11 cellular contexts compared by ENCODE assay signal in genomic region chr2:240134466-240134865, GRCh38. TPM values are rescaled to one million over a fixed set of nuclear protein-coding genes. Genes with fewer than 3 reads are reported as not detected.
DNase-seq lines count a peak whose midpoint lies in the region; FAIRE-seq and TF ChIP-seq lines count a peak whose summit lies in the region.
"Had no signal": no experiment of that assay in that cellular context is flagged by ENCODE, and none has a peak within 500 bp of the region (broad histone marks: within the 10 kb centered on the region; RNA-seq: fewer than 3 reads in every experiment).

No MANE protein-coding gene starts in this region.

- no peak for FAIRE-seq in astrocyte (lab: Jason Lieb, UNC)

- H3K4me3 ChIP-seq in AG09309 (ENCODE audit: control insufficient read depth, low read depth, low read length), result peak overlapping the region; percentile 58
- H3K4me3 ChIP-seq in HUES48 (ENCODE audit: low read depth, low read length), result peak overlapping the region; percentile 94
- no peak overlapping the region for H3K4me3 ChIP-seq in astrocyte (ENCODE audit: insufficient read depth, low read depth, low read length)
- H3K4me3 ChIP-seq in muscle layer of duodenum (ENCODE audit: low read depth in 1 of 2, low read length in 2 of 2), result peak overlapping the region; percentile 93 to 94
- H3K4me3 ChIP-seq in SJCRH30, result no peak overlapping the region

- no peak for TF ChIP-seq CTCF in AG09309 (IDR thresholded peaks at IDR 0.05; ENCODE audit: control insufficient read depth, insufficient read depth, low read depth, low read length, missing control alignments)
- TF ChIP-seq CTCF in astrocyte (IDR thresholded peaks at IDR 0.05; ENCODE audit: insufficient read depth, low read depth, low read length), result no peak

- peaks cover 38% of the 10 kb centered on the region for H4K20me1 ChIP-seq in astrocyte (ENCODE audit: insufficient read depth, low read length)

- H2AFZ ChIP-seq in astrocyte (ENCODE audit: low read depth, low read length), result no peak overlapping the region

- H3K9ac ChIP-seq in HUES48 (ENCODE audit: low read depth, low read length) (no peak overlapping the region), astrocyte (ENCODE audit: low read length) (peak overlapping the region; percentile 96)

- H3K27me3 Mint-ChIP-seq in astrocyte (ENCODE audit: low read depth, unreplicated experiment), result peaks cover 7% of the 10 kb centered on the region

- peaks cover 37% of the 10 kb centered on the region for H3K79me2 ChIP-seq in astrocyte (ENCODE audit: insufficient read depth, low read length)

- H3K36me3 ChIP-seq in HUES48 (ENCODE audit: control insufficient read depth, insufficient read depth, low read length) (peaks cover 44% of the 10 kb centered on the region), astrocyte (ENCODE audit: insufficient read depth, low read length) (peaks cover 29% of the 10 kb centered on the region), muscle layer of duodenum (ENCODE audit: control insufficient read depth in 1 of 2, insufficient read depth in 2 of 2, low read length in 2 of 2) (peaks cover 30 to 43% of the 10 kb centered on the region in 2 donors), SJCRH30 (peaks cover 41% of the 10 kb centered on the region)

- peaks cover 5% of the 10 kb centered on the region; the same call in 1 of the 2 replicates for H3K27me3 ChIP-seq in HUES48 (ENCODE audit: control insufficient read depth, insufficient read depth, low read length)
- H3K27me3 ChIP-seq in astrocyte (ENCODE audit: insufficient read depth, low read length), result no peaks in the 10 kb centered on the region
- H3K27me3 ChIP-seq in muscle layer of duodenum (ENCODE audit: low read depth, low read length), result no peaks in the 10 kb centered on the region
- H3K27me3 ChIP-seq in SJCRH30, result peaks cover 7% of the 10 kb centered on the region

- H3K9me3 ChIP-seq in HUES48 (ENCODE audit: control insufficient read depth, insufficient read depth, low read length) (no peaks in the 10 kb centered on the region), astrocyte (ENCODE audit: insufficient read depth, low read depth, low read length) (no peaks in the 10 kb centered on the region), muscle layer of duodenum (ENCODE audit: control insufficient read depth in 1 of 2, low read length in 2 of 2) (no peaks in the 10 kb centered on the region), SJCRH30 (replicated peaks) (no peaks in the 10 kb centered on the region)

- peak overlapping the region; percentile 97 for H3K4me3 Mint-ChIP-seq in astrocyte (ENCODE audit: unreplicated experiment)

- peaks cover 7% of the 10 kb centered on the region for H3K36me3 Mint-ChIP-seq in astrocyte (ENCODE audit: low read depth, unreplicated experiment)

- peak overlapping the region; percentile 94 for H3K4me2 ChIP-seq in astrocyte (ENCODE audit: low read length)

- no peaks in the 10 kb centered on the region for H3K9me3 Mint-ChIP-seq in astrocyte (ENCODE audit: unreplicated experiment)

- H3K4me1 Mint-ChIP-seq in astrocyte (ENCODE audit: low read depth, unreplicated experiment), result peaks cover 17% of the 10 kb centered on the region

- H3K27ac Mint-ChIP-seq in astrocyte (ENCODE audit: unreplicated experiment), result no peak overlapping the region

- no peak overlapping the region for H3K27ac ChIP-seq in HUES48 (ENCODE audit: low read depth, low read length)
- H3K27ac ChIP-seq in astrocyte (ENCODE audit: low read depth, low read length), result no peak overlapping the region
- no peak overlapping the region for H3K27ac ChIP-seq in muscle layer of duodenum (ENCODE audit: low read length)
- H3K27ac ChIP-seq in SJCRH30, result no peak overlapping the region

- DNase-seq in AG09309 (ENCODE audit: low read depth) (no peak), astrocyte (ENCODE audit: low read depth) (no peak), NCI-H446 (lab: John Stamatoyannopoulos, UW) (no peak), SJCRH30 (no peak), EL (no peak), pons (ENCODE audit: low spot score) (no peak)
- DNase-seq: activated CD4-positive, alpha-beta T cell treated with anti-CD3 and anti-CD28 coated beads for 48 hours; midbrain; NCI-H2227 treated with DMSO at 0.1 percent for 48 hours had no signal

- H3K4me1 ChIP-seq in HUES48 (ENCODE audit: control insufficient read depth, insufficient read depth, low read length) (peaks cover 9% of the 10 kb centered on the region; the same call in 1 of the 2 replicates), astrocyte (ENCODE audit: insufficient read depth, low read length) (peaks cover 11% of the 10 kb centered on the region), muscle layer of duodenum (ENCODE audit: control insufficient read depth in 1 of 2, insufficient read depth in 2 of 2, low read length in 2 of 2) (peaks cover 8 to 16% of the 10 kb centered on the region in 2 donors), SJCRH30 (peaks cover under 1% of the 10 kb centered on the region; the same call in 1 of the 2 replicates)

RNA-seq across cellular contexts. Expression of gene COPS9, which starts 1.6 kb away (rescaled TPM):
- 172 and 192 TPM in 2 replicates for total RNA-seq in astrocyte
- 265 and 304 TPM in 2 replicates for total RNA-seq in SJCRH30 (2014; rRNA removed; shearing (Covaris generic))

RNA-seq across cellular contexts. Expression of gene OTOS, which starts 6.0 kb away (rescaled TPM):
- total RNA-seq in astrocyte, result not detected in 2 replicates
- total RNA-seq in SJCRH30 (2014; rRNA removed; shearing (Covaris generic)), result 0.73 TPM in 1 of 2 replicates, not detected in the other

Comparison
In these comparisons a context has a peak if more than half of its experiments do, and no peak if none do; other contexts are left out.
1. H3K4me3 ChIP-seq: peak in AG09309 (single experiment), HUES48 (single experiment) and muscle layer of duodenum (2 of 2); none in astrocyte (single experiment) and SJCRH30 (single experiment).